ENCODE assay signal across 1 cellular context in the genomic region with DNA sequence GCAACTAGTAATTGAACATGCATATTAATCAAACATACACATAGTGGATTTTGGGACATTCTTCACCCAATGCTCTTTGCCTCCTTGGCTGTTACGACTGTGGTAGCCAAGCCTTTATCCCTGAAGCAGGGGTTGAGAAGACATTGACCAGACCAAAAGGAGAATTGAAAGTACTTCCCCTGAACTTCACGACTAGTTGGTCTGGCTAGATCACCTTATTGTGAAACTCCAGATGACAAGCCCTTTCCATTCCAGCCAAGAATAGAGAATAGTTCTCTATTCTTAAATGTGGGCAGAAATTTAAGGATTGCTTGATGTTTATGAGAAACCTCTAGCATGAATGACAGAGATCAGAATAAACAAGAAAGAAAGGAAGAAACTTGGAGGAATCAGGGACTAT.
TF ChIP-seq lines count a peak whose summit lies in the region.

No MANE protein-coding gene starts in this region.

TF ChIP-seq in GM12878, 131 proteins besides CTCF, POLR2A, EP300 and RAD21 (continued from another document):
- TF ChIP-seq, protein P1, sequence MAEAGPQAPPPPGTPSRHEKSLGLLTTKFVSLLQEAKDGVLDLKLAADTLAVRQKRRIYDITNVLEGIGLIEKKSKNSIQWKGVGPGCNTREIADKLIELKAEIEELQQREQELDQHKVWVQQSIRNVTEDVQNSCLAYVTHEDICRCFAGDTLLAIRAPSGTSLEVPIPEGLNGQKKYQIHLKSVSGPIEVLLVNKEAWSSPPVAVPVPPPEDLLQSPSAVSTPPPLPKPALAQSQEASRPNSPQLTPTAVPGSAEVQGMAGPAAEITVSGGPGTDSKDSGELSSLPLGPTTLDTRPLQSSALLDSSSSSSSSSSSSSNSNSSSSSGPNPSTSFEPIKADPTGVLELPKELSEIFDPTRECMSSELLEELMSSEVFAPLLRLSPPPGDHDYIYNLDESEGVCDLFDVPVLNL (IDR thresholded peaks at IDR 0.05; ENCODE audit: low read depth, low read length) = no peak
- TF ChIP-seq IKZF1 (conservative IDR thresholded peaks at IDR 0.05) (peak; percentile 67), TCF12 (IDR thresholded peaks at IDR 0.05; ENCODE audit: low read depth, low read length) (no peak), HDGF (IDR thresholded peaks at IDR 0.05) (no peak), MTA2 (IDR thresholded peaks at IDR 0.05; ENCODE audit: low read depth) (peak; percentile 26; the same call in 1 of the 2 replicates), NR2C1 (IDR thresholded peaks at IDR 0.05) (no peak), SPI1 (IDR thresholded peaks at IDR 0.05; ENCODE audit: borderline replicate concordance, insufficient read depth, low read depth, low read length) (peak; percentile 78; the same call in 1 of the 2 replicates), LARP7 (IDR thresholded peaks at IDR 0.05) (no peak), IKZF2 (IDR thresholded peaks at IDR 0.05) (peak; percentile 52 to 69; a peak in 2 of 4 replicates), MEF2B (IDR thresholded peaks at IDR 0.05; ENCODE audit: partially characterized antibody, poor library complexity, severe bottlenecking) (no peak), CEBPB (IDR thresholded peaks at IDR 0.05; ENCODE audit: borderline replicate concordance in 1 of 2, low read depth in 2 of 2, low read length in 2 of 2) (no peak), RFX5 (IDR thresholded peaks at IDR 0.05; ENCODE audit: low read depth, low read length) (no peak)
- TF ChIP-seq, protein P2, sequence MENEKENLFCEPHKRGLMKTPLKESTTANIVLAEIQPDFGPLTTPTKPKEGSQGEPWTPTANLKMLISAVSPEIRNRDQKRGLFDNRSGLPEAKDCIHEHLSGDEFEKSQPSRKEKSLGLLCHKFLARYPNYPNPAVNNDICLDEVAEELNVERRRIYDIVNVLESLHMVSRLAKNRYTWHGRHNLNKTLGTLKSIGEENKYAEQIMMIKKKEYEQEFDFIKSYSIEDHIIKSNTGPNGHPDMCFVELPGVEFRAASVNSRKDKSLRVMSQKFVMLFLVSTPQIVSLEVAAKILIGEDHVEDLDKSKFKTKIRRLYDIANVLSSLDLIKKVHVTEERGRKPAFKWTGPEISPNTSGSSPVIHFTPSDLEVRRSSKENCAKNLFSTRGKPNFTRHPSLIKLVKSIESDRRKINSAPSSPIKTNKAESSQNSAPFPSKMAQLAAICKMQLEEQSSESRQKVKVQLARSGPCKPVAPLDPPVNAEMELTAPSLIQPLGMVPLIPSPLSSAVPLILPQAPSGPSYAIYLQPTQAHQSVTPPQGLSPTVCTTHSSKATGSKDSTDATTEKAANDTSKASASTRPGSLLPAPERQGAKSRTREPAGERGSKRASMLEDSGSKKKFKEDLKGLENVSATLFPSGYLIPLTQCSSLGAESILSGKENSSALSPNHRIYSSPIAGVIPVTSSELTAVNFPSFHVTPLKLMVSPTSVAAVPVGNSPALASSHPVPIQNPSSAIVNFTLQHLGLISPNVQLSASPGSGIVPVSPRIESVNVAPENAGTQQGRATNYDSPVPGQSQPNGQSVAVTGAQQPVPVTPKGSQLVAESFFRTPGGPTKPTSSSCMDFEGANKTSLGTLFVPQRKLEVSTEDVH (IDR thresholded peaks at IDR 0.05; ENCODE audit: low read depth, partially characterized antibody) = no peak
- TF ChIP-seq, protein P3, sequence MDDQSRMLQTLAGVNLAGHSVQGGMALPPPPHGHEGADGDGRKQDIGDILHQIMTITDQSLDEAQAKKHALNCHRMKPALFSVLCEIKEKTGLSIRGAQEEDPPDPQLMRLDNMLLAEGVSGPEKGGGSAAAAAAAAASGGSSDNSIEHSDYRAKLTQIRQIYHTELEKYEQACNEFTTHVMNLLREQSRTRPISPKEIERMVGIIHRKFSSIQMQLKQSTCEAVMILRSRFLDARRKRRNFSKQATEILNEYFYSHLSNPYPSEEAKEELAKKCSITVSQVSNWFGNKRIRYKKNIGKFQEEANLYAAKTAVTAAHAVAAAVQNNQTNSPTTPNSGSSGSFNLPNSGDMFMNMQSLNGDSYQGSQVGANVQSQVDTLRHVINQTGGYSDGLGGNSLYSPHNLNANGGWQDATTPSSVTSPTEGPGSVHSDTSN (IDR thresholded peaks at IDR 0.05; ENCODE audit: insufficient replicate concordance, low read depth, low read length) = no peak
- TF ChIP-seq, protein P4, sequence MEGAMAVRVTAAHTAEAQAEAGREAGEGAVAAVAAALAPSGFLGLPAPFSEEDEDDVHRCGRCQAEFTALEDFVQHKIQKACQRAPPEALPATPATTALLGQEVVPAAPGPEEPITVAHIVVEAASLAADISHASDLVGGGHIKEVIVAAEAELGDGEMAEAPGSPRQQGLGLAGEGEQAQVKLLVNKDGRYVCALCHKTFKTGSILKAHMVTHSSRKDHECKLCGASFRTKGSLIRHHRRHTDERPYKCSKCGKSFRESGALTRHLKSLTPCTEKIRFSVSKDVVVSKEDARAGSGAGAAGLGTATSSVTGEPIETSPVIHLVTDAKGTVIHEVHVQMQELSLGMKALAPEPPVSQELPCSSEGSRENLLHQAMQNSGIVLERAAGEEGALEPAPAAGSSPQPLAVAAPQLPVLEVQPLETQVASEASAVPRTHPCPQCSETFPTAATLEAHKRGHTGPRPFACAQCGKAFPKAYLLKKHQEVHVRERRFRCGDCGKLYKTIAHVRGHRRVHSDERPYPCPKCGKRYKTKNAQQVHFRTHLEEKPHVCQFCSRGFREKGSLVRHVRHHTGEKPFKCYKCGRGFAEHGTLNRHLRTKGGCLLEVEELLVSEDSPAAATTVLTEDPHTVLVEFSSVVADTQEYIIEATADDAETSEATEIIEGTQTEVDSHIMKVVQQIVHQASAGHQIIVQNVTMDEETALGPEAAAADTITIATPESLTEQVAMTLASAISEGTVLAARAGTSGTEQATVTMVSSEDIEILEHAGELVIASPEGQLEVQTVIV (IDR thresholded peaks at IDR 0.05; ENCODE audit: borderline replicate concordance, partially characterized antibody) = no peak
- TF ChIP-seq, protein P5, sequence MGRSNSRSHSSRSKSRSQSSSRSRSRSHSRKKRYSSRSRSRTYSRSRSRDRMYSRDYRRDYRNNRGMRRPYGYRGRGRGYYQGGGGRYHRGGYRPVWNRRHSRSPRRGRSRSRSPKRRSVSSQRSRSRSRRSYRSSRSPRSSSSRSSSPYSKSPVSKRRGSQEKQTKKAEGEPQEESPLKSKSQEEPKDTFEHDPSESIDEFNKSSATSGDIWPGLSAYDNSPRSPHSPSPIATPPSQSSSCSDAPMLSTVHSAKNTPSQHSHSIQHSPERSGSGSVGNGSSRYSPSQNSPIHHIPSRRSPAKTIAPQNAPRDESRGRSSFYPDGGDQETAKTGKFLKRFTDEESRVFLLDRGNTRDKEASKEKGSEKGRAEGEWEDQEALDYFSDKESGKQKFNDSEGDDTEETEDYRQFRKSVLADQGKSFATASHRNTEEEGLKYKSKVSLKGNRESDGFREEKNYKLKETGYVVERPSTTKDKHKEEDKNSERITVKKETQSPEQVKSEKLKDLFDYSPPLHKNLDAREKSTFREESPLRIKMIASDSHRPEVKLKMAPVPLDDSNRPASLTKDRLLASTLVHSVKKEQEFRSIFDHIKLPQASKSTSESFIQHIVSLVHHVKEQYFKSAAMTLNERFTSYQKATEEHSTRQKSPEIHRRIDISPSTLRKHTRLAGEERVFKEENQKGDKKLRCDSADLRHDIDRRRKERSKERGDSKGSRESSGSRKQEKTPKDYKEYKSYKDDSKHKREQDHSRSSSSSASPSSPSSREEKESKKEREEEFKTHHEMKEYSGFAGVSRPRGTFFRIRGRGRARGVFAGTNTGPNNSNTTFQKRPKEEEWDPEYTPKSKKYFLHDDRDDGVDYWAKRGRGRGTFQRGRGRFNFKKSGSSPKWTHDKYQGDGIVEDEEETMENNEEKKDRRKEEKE (IDR thresholded peaks at IDR 0.05) = no peak; the same call in 1 of the 2 replicates
- TF ChIP-seq, protein P6, sequence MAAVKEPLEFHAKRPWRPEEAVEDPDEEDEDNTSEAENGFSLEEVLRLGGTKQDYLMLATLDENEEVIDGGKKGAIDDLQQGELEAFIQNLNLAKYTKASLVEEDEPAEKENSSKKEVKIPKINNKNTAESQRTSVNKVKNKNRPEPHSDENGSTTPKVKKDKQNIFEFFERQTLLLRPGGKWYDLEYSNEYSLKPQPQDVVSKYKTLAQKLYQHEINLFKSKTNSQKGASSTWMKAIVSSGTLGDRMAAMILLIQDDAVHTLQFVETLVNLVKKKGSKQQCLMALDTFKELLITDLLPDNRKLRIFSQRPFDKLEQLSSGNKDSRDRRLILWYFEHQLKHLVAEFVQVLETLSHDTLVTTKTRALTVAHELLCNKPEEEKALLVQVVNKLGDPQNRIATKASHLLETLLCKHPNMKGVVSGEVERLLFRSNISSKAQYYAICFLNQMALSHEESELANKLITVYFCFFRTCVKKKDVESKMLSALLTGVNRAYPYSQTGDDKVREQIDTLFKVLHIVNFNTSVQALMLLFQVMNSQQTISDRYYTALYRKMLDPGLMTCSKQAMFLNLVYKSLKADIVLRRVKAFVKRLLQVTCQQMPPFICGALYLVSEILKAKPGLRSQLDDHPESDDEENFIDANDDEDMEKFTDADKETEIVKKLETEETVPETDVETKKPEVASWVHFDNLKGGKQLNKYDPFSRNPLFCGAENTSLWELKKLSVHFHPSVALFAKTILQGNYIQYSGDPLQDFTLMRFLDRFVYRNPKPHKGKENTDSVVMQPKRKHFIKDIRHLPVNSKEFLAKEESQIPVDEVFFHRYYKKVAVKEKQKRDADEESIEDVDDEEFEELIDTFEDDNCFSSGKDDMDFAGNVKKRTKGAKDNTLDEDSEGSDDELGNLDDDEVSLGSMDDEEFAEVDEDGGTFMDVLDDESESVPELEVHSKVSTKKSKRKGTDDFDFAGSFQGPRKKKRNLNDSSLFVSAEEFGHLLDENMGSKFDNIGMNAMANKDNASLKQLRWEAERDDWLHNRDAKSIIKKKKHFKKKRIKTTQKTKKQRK (IDR thresholded peaks at IDR 0.05; ENCODE audit: low read depth, low read length) = no peak
- TF ChIP-seq, protein P7, sequence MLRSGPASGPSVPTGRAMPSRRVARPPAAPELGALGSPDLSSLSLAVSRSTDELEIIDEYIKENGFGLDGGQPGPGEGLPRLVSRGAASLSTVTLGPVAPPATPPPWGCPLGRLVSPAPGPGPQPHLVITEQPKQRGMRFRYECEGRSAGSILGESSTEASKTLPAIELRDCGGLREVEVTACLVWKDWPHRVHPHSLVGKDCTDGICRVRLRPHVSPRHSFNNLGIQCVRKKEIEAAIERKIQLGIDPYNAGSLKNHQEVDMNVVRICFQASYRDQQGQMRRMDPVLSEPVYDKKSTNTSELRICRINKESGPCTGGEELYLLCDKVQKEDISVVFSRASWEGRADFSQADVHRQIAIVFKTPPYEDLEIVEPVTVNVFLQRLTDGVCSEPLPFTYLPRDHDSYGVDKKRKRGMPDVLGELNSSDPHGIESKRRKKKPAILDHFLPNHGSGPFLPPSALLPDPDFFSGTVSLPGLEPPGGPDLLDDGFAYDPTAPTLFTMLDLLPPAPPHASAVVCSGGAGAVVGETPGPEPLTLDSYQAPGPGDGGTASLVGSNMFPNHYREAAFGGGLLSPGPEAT (IDR thresholded peaks at IDR 0.05; ENCODE audit: low read depth) = peak; percentile 48; the same call in 1 of the 2 replicates
- TF ChIP-seq, protein P8, sequence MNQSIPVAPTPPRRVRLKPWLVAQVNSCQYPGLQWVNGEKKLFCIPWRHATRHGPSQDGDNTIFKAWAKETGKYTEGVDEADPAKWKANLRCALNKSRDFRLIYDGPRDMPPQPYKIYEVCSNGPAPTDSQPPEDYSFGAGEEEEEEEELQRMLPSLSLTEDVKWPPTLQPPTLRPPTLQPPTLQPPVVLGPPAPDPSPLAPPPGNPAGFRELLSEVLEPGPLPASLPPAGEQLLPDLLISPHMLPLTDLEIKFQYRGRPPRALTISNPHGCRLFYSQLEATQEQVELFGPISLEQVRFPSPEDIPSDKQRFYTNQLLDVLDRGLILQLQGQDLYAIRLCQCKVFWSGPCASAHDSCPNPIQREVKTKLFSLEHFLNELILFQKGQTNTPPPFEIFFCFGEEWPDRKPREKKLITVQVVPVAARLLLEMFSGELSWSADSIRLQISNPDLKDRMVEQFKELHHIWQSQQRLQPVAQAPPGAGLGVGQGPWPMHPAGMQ (IDR thresholded peaks at IDR 0.05; ENCODE audit: borderline replicate concordance) = no peak
TF ChIP-seq in GM12878: peak in this region for 6.
